18 cellular contexts compared by ENCODE assay signal in genomic region chr18:25123438-25124225, GRCh38.
DNase-seq lines count a peak whose midpoint lies in the region; ATAC-seq, FAIRE-seq and TF ChIP-seq lines count a peak whose summit lies in the region.
"Had no signal": no experiment of that assay in that cellular context is flagged by ENCODE, and none has a peak within 500 bp of the region (broad histone marks: within the 10 kb centered on the region; RNA-seq: fewer than 3 reads in every experiment).

No MANE protein-coding gene starts in this region.

- no TSS peak for BruUV-seq in HepG2 (replicated peaks; lab: Mats Ljungman, UMichigan)
- no TSS peak for BruUV-seq in endothelial cell of umbilical vein (replicated peaks; lab: Mats Ljungman, UMichigan)

- TF ChIP-seq EP300 in HepG2 (IDR thresholded peaks at IDR 0.05; ENCODE audit: low read depth in 2 of 2, low read length in 2 of 2): no peak
- no peak for TF ChIP-seq EP300 in HepG2 (CRISPR knock-in tag; IDR thresholded peaks at IDR 0.05; ENCODE audit: borderline replicate concordance)

- H3K27me3 ChIP-seq in liver (ENCODE audit: control insufficient read depth in 4 of 4, insufficient read depth in 4 of 4, low read length in 3 of 4) (no peaks in the 10 kb centered on the region), HepG2 (ENCODE audit: control insufficient read depth in 1 of 2, insufficient read depth in 2 of 2, low read length in 2 of 2) (no peaks in the 10 kb centered on the region), endothelial cell of umbilical vein (ENCODE audit: control insufficient read depth in 2 of 2, insufficient read depth in 2 of 2, low read length in 2 of 2) (no peaks in the 10 kb centered on the region), adrenal gland (no peaks in the 10 kb centered on the region)

- peaks cover 52% of the 10 kb centered on the region for H3K36me3 Mint-ChIP-seq in nephron (ENCODE audit: low read depth)
- H3K36me3 Mint-ChIP-seq: CD4-positive, alpha-beta memory T cell had no signal

- intact Hi-C loops in HepG2 (cut with micrococcal nuclease; ENCODE audit: unreplicated experiment): no loop called here
- intact Hi-C loops in endothelial cell of umbilical vein (cut with micrococcal nuclease): no loop called here
- intact Hi-C loops in adrenal gland (cut with DNase I): no loop called here

- dilution Hi-C loops in endothelial cell of umbilical vein (cut with MboI; ENCODE audit: extremely low pct_ligation_motif_present, low sequenced_read_pairs): no loop called here

- no peaks in the 10 kb centered on the region for H3K4me1 ChIP-seq in liver (ENCODE audit: control insufficient read depth in 4 of 4, insufficient read depth in 4 of 4, low read length in 3 of 4)
- H3K4me1 ChIP-seq in HepG2 (ENCODE audit: insufficient read depth, low read length): no peaks in the 10 kb centered on the region
- peaks cover 25% of the 10 kb centered on the region for H3K4me1 ChIP-seq in endothelial cell of umbilical vein (ENCODE audit: control insufficient read depth, extremely low read depth, insufficient read depth, low read length)
- H3K4me1 ChIP-seq in adrenal gland (replicated peaks in 1 of 2): peaks cover 6 to 13% of the 10 kb centered on the region in 2 donors
- H3K4me1 ChIP-seq: HAP-1 had no signal

- H3K9me1 ChIP-seq in endothelial cell of umbilical vein (replicated peaks; ENCODE audit: control insufficient read depth, extremely low read depth, insufficient read depth, low read length): no peaks in the 10 kb centered on the region

- H4K20me1 ChIP-seq in HepG2 (ENCODE audit: insufficient read depth, low read length) (no peaks in the 10 kb centered on the region), endothelial cell of umbilical vein (replicated peaks; ENCODE audit: control insufficient read depth, extremely low read depth, insufficient read depth, low read length) (no peaks in the 10 kb centered on the region)

- no peak for TF ChIP-seq CTCF in liver (IDR thresholded peaks at IDR 0.05; ENCODE audit: low read depth, low read length, missing input control)
- TF ChIP-seq CTCF in HepG2 (CRISPR knock-in tag; IDR thresholded peaks at IDR 0.05): no peak
- no peak for TF ChIP-seq CTCF in endothelial cell of umbilical vein (IDR thresholded peaks at IDR 0.05; ENCODE audit: extremely low read depth in 1 of 2, insufficient read depth in 1 of 2, low read depth in 1 of 2, low read length in 2 of 2)
- TF ChIP-seq CTCF in nephron (IDR thresholded peaks at IDR 0.05; ENCODE audit: unreplicated experiment in 3 of 3): no peak
- TF ChIP-seq CTCF in adrenal gland (IDR thresholded peaks at IDR 0.05): no peak

- no peaks in the 10 kb centered on the region for H3K27me3 Mint-ChIP-seq in nephron (ENCODE audit: low read depth)
- H3K27me3 Mint-ChIP-seq: B cell; CD4-positive, alpha-beta memory T cell had no signal

- peaks cover 11% of the 10 kb centered on the region for H3K4me1 Mint-ChIP-seq in nephron
- H3K4me1 Mint-ChIP-seq: B cell; CD4-positive, alpha-beta memory T cell had no signal

- CTCF ChIA-PET in HepG2 (lab: Yijun Ruan, JAX; ENCODE audit: low intra/inter-chr PET ratio, low total read pairs) (no interaction called here), endothelial cell of umbilical vein (lab: Charles Lee) (interaction anchor here (1.1 kb wide), 1 partner anchor 9 kb away, joined by 3 read pairs; no protein-coding TSS in a partner anchor)

- H3K4me2 ChIP-seq in HepG2 (ENCODE audit: low read depth, low read length) (no peak overlapping the region), endothelial cell of umbilical vein (ENCODE audit: insufficient read depth, low read length) (peak overlapping the region; percentile 51)

- FAIRE-seq in HepG2 (lab: Jason Lieb, UNC) (no peak), endothelial cell of umbilical vein (lab: Jason Lieb, UNC) (no peak)
- FAIRE-seq: A204.1, G401.6, GM12891, GM19239, H1 had no signal

- H2AFZ ChIP-seq in HepG2 (ENCODE audit: low read length) (no peak overlapping the region), endothelial cell of umbilical vein (ENCODE audit: low read depth, low read length) (no peak overlapping the region)

- no peak overlapping the region for H3K27ac ChIP-seq in liver (ENCODE audit: low read depth in 1 of 2, low read length in 2 of 2)
- no peak overlapping the region for H3K27ac ChIP-seq in HepG2 (ENCODE audit: extremely low read length, insufficient read depth, low read length)
- H3K27ac ChIP-seq in endothelial cell of umbilical vein (ENCODE audit: insufficient read depth, low read depth, low read length): no peak overlapping the region
- peak overlapping the region in 2 of 5 donors; percentile 44 to 56 for H3K27ac ChIP-seq in adrenal gland
- H3K27ac ChIP-seq: HL-60 had no signal

- in situ Hi-C loops in HepG2 (cut with HindIII; ENCODE audit: extremely low pct_ligation_motif_present, low pct_unique_long_range_greater_than_20kb): no loop called here

- TF ChIP-seq POLR2A in HepG2 (IDR thresholded peaks at IDR 0.05; ENCODE audit: insufficient read depth in 1 of 2, low read depth in 2 of 2, low read length in 2 of 2) (no peak), endothelial cell of umbilical vein (IDR thresholded peaks at IDR 0.05; ENCODE audit: low read depth, low read length) (no peak), adrenal gland (IDR thresholded peaks at IDR 0.05) (no peak)

- DNase-seq in HepG2 (ENCODE audit: low spot score): no peak
- DNase-seq in endothelial cell of umbilical vein (ENCODE audit: low read depth, low spot score): no peak
- no peak for DNase-seq in glomerular visceral epithelial cell (ENCODE audit: extremely low spot score)
- no peak for DNase-seq in NCI-H1048 (lab: John Stamatoyannopoulos, UW)
- no peak for DNase-seq in adrenal gland
- DNase-seq: C1 segment of cervical spinal cord; CD4-positive, alpha-beta memory T cell; DMS79 had no signal

- peaks cover 9% of the 10 kb centered on the region for H3K9me3 Mint-ChIP-seq in nephron

- no peak overlapping the region for H3K4me3 Mint-ChIP-seq in nephron
- H3K4me3 Mint-ChIP-seq: B cell; CD4-positive, alpha-beta memory T cell had no signal

- POLR2A ChIA-PET in HepG2 (lab: Yijun Ruan, JAX): no interaction called here
- POLR2A ChIA-PET in endothelial cell of umbilical vein (lab: Charles Lee): no interaction called here

- H3K9ac ChIP-seq in liver (ENCODE audit: low read depth in 1 of 2, low read length in 2 of 2) (no peak overlapping the region), HepG2 (ENCODE audit: insufficient read depth, low read depth, low read length) (no peak overlapping the region), endothelial cell of umbilical vein (replicated peaks; ENCODE audit: extremely low read depth, insufficient read depth, low read length) (no peak overlapping the region)

- H3K4me3 ChIP-seq in liver (ENCODE audit: low read depth in 1 of 3, low read length in 3 of 3) (no peak overlapping the region), HepG2 (replicated peaks in 1 of 3; ENCODE audit: insufficient read depth in 1 of 3, low read depth in 2 of 3, low read length in 3 of 3) (no peak overlapping the region), endothelial cell of umbilical vein (replicated peaks in 1 of 3; ENCODE audit: insufficient read depth in 1 of 3, low read depth in 1 of 3, low read length in 3 of 3) (no peak overlapping the region), adrenal gland (peak overlapping the region in 2 of 4 donors; percentile 2 to 9)
- H3K4me3 ChIP-seq: HAP-1 had no signal

- H3K27ac Mint-ChIP-seq in nephron: peak overlapping the region in 2 of 3 experiments; percentile 64 to 65
- H3K27ac Mint-ChIP-seq: B cell; CD4-positive, alpha-beta memory T cell had no signal

- H3K79me2 ChIP-seq in HepG2 (ENCODE audit: insufficient read depth, low read length) (no peaks in the 10 kb centered on the region), endothelial cell of umbilical vein (ENCODE audit: control insufficient read depth, insufficient read depth, low read length) (peaks cover 7% of the 10 kb centered on the region)

- H3K9me3 ChIP-seq in liver (ENCODE audit: control insufficient read depth in 4 of 4, low read length in 3 of 4) (no peaks in the 10 kb centered on the region), HepG2 (ENCODE audit: low read length) (no peaks in the 10 kb centered on the region), endothelial cell of umbilical vein (replicated peaks; ENCODE audit: control insufficient read depth, insufficient read depth, low read length) (no peaks in the 10 kb centered on the region), adrenal gland (replicated peaks in 1 of 3) (peaks cover 0 to 6% (median 0%) of the 10 kb centered on the region in 3 donors)
- H3K9me3 ChIP-seq: HAP-1 had no signal

- ATAC-seq in HepG2: no peak

- no peak for TF ChIP-seq RAD21 in liver (IDR thresholded peaks at IDR 0.05)
- TF ChIP-seq RAD21 in HepG2 (CRISPR knock-in tag; IDR thresholded peaks at IDR 0.05): no peak

- H3K36me3 ChIP-seq in liver (ENCODE audit: control insufficient read depth in 4 of 4, insufficient read depth in 3 of 4, low read depth in 1 of 4, low read length in 3 of 4) (no peaks in the 10 kb centered on the region), HepG2 (replicated peaks in 1 of 2; ENCODE audit: control insufficient read depth in 1 of 2, insufficient read depth in 2 of 2, low read length in 2 of 2) (no peaks in the 10 kb centered on the region), endothelial cell of umbilical vein (ENCODE audit: control insufficient read depth in 2 of 2, extremely low read depth in 1 of 2, insufficient read depth in 2 of 2, low read length in 2 of 2) (no peaks in the 10 kb centered on the region), adrenal gland (replicated peaks in 1 of 2) (no peaks in the 10 kb centered on the region)
- H3K36me3 ChIP-seq: HAP-1 had no signal

- WGBS in liver: 63% methylated on average over 6 of the region's 6 CpGs
- 1% methylated on average over 6 of the region's 6 CpGs for WGBS in HepG2 (ENCODE audit: low lambda C conversion rate)
- 60 to 67% (median 63%) methylated on average over 6 of the region's 6 CpGs for WGBS in adrenal gland, 4 donors

TF ChIP-seq in liver, 16 proteins besides CTCF, POLR2A, EP300 and RAD21:
- TF ChIP-seq TAF1 (conservative IDR thresholded peaks at IDR 0.05): no peak
- TF ChIP-seq RXRA (IDR thresholded peaks at IDR 0.05): no peak
- TF ChIP-seq NR2F2 (IDR thresholded peaks at IDR 0.05): peak; percentile 33
- no peak for TF ChIP-seq YY1 (IDR thresholded peaks at IDR 0.05)
- TF ChIP-seq HNF4A (conservative IDR thresholded peaks at IDR 0.05): no peak
- TF ChIP-seq JUND (IDR thresholded peaks at IDR 0.05): no peak

TF ChIP-seq in endothelial cell of umbilical vein, 7 proteins besides CTCF, POLR2A, EP300 and RAD21 (continues in another document):
- TF ChIP-seq MYC (IDR thresholded peaks at IDR 0.05; ENCODE audit: low read depth, low read length) (no peak), GATA2 (IDR thresholded peaks at IDR 0.05; ENCODE audit: insufficient read depth, insufficient read length, low read depth, low read length) (no peak), EZH2 (IDR thresholded peaks at IDR 0.05; ENCODE audit: borderline replicate concordance, low read depth, low read length, severe bottlenecking) (no peak), JUN (IDR thresholded peaks at IDR 0.05; ENCODE audit: borderline replicate concordance, insufficient read depth, insufficient read length, low read depth) (no peak), MAX (IDR thresholded peaks at IDR 0.05; ENCODE audit: insufficient read depth, insufficient read length) (no peak)
